ENCODE assay signal across 18 cellular contexts in the genomic region with DNA sequence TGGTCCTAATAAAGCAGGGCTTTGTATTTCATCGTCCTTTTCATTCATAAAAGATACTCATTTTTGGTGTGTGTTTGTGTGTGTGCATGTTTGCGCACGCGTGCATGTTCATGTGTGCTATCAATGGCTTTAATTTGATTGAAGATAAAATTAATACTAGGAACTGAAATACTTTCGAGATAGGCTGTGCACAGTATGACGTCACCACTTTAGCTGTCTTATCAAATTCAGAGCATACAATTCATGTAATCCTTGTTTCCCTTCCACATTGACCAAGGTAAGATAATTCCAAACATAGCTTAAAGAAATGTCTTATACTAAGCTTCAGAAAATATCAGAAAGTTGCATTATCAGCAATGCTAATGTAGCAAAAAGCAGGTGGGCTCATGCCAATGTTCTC.
"Had no signal": no experiment of that assay in that cellular context is flagged by ENCODE, and none has a peak within 500 bp of the region (broad histone marks: within the 10 kb centered on the region; RNA-seq: fewer than 3 reads in every experiment).

No MANE protein-coding gene starts in this region.

- H3K9ac ChIP-seq: neural progenitor cell, parathyroid adenoma had no signal

- H3K36me3 ChIP-seq: esophagus muscularis mucosa, gastroesophageal sphincter, heart left ventricle, left lung, neural progenitor cell, sigmoid colon, stomach, thyroid gland had no signal

- H3K4me1 ChIP-seq: esophagus muscularis mucosa, gastroesophageal sphincter, heart left ventricle, left lung, neural progenitor cell, parathyroid adenoma, sigmoid colon, stomach, thyroid gland had no signal

- FAIRE-seq: islet of Langerhans had no signal

- H2AFZ ChIP-seq: parathyroid adenoma had no signal

- H3K4me3 ChIP-seq: esophagus muscularis mucosa, gastroesophageal sphincter, heart left ventricle, left lung, mucosa of descending colon, neural progenitor cell, sigmoid colon, stomach, thyroid gland had no signal

- H3K27me3 ChIP-seq: foreskin keratinocyte, gastroesophageal sphincter, left lung, neural progenitor cell, sigmoid colon, stomach, thyroid gland had no signal

- DNase-seq: effector memory CD4-positive, alpha-beta T cell; heart left ventricle; hippocampal formation; left cardiac atrium; mucosa of descending colon; sigmoid colon; stimulated activated naive CD4-positive, alpha-beta T cell treated with Interleukin-2 at 50 U/mL for 16 hours; stomach; thyroid gland had no signal

- ATAC-seq: gastroesophageal sphincter; heart left ventricle; left cardiac atrium; left lung; natural killer cell treated with Interleukin-12 subunit alpha and Interleukin-12 subunit beta and Interleukin-15 and Interleukin-18, amount 100 ng/mL, for 72 hours; stimulated activated effector memory CD8-positive, alpha-beta T cell treated with anti-CD3 and anti-CD28 coated beads, Interleukin-12 subunit alpha, Interleukin-12 subunit beta, amount 100 ng/mL, for 72 hours had no signal

- H3K9me3 ChIP-seq: thyroid gland had no signal

- H3K4me2 ChIP-seq: neural progenitor cell had no signal

- H3K27ac ChIP-seq: esophagus muscularis mucosa, foreskin keratinocyte, gastroesophageal sphincter, heart left ventricle, left lung, neural progenitor cell, parathyroid adenoma, sigmoid colon, stomach, thyroid gland had no signal

- H3K79me2 ChIP-seq: parathyroid adenoma had no signal
